In genomic region chr2:164561416-164561815, GRCh38 we compare ENCODE assay signal across 23 cellular contexts. TPM values are rescaled to one million over a fixed set of nuclear protein-coding genes. Genes with fewer than 3 reads are reported as not detected.
"Had no signal": no experiment of that assay in that cellular context is flagged by ENCODE, and none has a peak within 500 bp of the region (broad histone marks: within the 10 kb centered on the region; RNA-seq: fewer than 3 reads in every experiment).

No MANE protein-coding gene starts in this region.

- H3K9me3 ChIP-seq: ovary, psoas muscle, spleen, thoracic aorta, tibial nerve, upper lobe of left lung, uterus had no signal

- ATAC-seq: effector memory CD8-positive, alpha-beta T cell; natural killer cell; stimulated activated memory B cell treated with anti-CD40 and anti-IgM and Interleukin-4, amounts not matched to agents 10 μg/mL and 1 μg/mL and 100 μg/mL, for 72 hours; stimulated activated naive CD8-positive, alpha-beta T cell treated with anti-CD3 and anti-CD28 coated beads, Interleukin-15, Interleukin-2, amounts not matched to agents 100 U/mL and 50 U/mL, for 24 hours had no signal

- H3K4me1 ChIP-seq: uterus had no signal

- H3K36me3 ChIP-seq: ovary, spleen, thoracic aorta, tibial nerve, upper lobe of left lung, uterus had no signal

- DNase-seq: cerebellar nuclear complex; cortex of kidney; effector memory CD8-positive, alpha-beta T cell; left cardiac atrium; natural killer cell; occipital lobe; posterior cingulate gyrus; psoas muscle; spleen; stimulated activated CD4-positive, alpha-beta T cell treated with anti-CD3 and anti-CD28 coated beads, Interleukin-4, amount 100 ng/mL, for 4 hours; stimulated activated naive CD8-positive, alpha-beta T cell treated with anti-CD3 and anti-CD28 coated beads, Interleukin-15, Interleukin-2, amounts not matched to agents 100 U/mL and 50 U/mL, for 24 hours; substantia nigra; upper lobe of left lung; uterus had no signal

- H3K27ac ChIP-seq: ovary, psoas muscle, skin epidermis, spleen, thoracic aorta, tibial nerve, upper lobe of left lung, uterus had no signal

- FAIRE-seq: endometrium, frontal cortex had no signal

- H3K27me3 ChIP-seq: ovary, spleen, tibial nerve, upper lobe of left lung, uterus had no signal

- H3K4me3 ChIP-seq: lung, ovary, psoas muscle, skin epidermis, spleen, tibial nerve, upper lobe of left lung, uterus had no signal

RNA-seq across cellular contexts. Expression of gene GRB14, which starts 59.9 kb away (rescaled TPM):
- total RNA-seq: fibroblast of villous mesenchyme, natural killer cell had no signal
